8 cellular contexts compared by ENCODE assay signal in genomic region chr5:118987988-118988945, GRCh38. TPM values are rescaled to one million over a fixed set of nuclear protein-coding genes. Genes with fewer than 3 reads are reported as not detected.
DNase-seq lines count a peak whose midpoint lies in the region; ATAC-seq and TF ChIP-seq lines count a peak whose summit lies in the region.

Gene DTWD2, minus strand, starts transcription at chr5:118988547. Its CDS starts 36 bp downstream, at chr5:118988511.

- peak; percentile 72 for TF ChIP-seq CTCF in DND-41 (IDR thresholded peaks at IDR 0.05; ENCODE audit: borderline replicate concordance, extremely low read depth, low read length, poor library complexity, severe bottlenecking)
- TF ChIP-seq CTCF in PC-3 (conservative IDR thresholded peaks at IDR 0.05; ENCODE audit: low read depth, low read length): peak; percentile 79

- POLR2A ChIA-PET in PC-3 (lab: Charles Lee; ENCODE audit: unreplicated experiment): interaction anchor here (0.6 to 0.7 kb wide), 2 partner anchors 269 to 452 kb away, joined by 4 read pairs; no protein-coding TSS in a partner anchor

- ATAC-seq in DND-41 (ENCODE audit: insufficient read depth, low read depth): peak; percentile 92
- peak; percentile 97 for ATAC-seq in GM21723 (IDR thresholded peaks at IDR 0.05; ENCODE audit: unreplicated experiment)
- ATAC-seq in PC-3: peak; percentile 96
- peak; percentile 92 to 94 for ATAC-seq in activated T-cell treated with anti-CD3 and anti-CD28 coated beads, Interleukin-2, amount 50 U/mL, for 4 hours
- ATAC-seq in esophagus mucosa: peak; percentile 99

- CTCF ChIA-PET in PC-3 (lab: Charles Lee): interaction anchor here (0.6 to 0.9 kb wide), 6 partner anchors 48 to 425 kb away, joined by 3 to 5 read pairs (median 3); partner anchors contain the start of gene DMXL1

- intact Hi-C loops in PC-3 (cut with micrococcal nuclease): loop anchor here (1.0 to 10.0 kb wide), 7 partner anchors 30 to 424 kb away; no protein-coding TSS in a partner anchor

- H3K27me3 Mint-ChIP-seq in activated T-cell treated with anti-CD3 and anti-CD28 coated beads, Interleukin-2, amount 50 U/mL, for 4 hours (ENCODE audit: low read depth): no peaks in the 10 kb centered on the region

- H3K9me2 ChIP-seq in PC-3 (replicated peaks; ENCODE audit: low read length): no peaks in the 10 kb centered on the region

- H3K4me3 Mint-ChIP-seq in activated T-cell treated with anti-CD3 and anti-CD28 coated beads, Interleukin-2, amount 50 U/mL, for 4 hours: peak within 1 kb of the TSS; percentile 79

- in situ Hi-C loops in KBM-7 (cut with MboI; ENCODE audit: low pct_unique_long_range_greater_than_20kb, low sequenced_read_pairs): no loop called here

- H3K4me1 ChIP-seq in DND-41 (ENCODE audit: insufficient read depth, low read length) (peaks cover 32% of the 10 kb centered on the region), PC-3 (ENCODE audit: insufficient read depth, low read length) (peaks cover 24% of the 10 kb centered on the region), muscle layer of duodenum (ENCODE audit: control insufficient read depth in 1 of 2, insufficient read depth in 2 of 2, low read length in 2 of 2) (peaks cover 0 to 7% of the 10 kb centered on the region in 2 donors)

- H2AFZ ChIP-seq in DND-41 (ENCODE audit: low read depth, low read length): peak within 1 kb of the TSS; percentile 94
- H2AFZ ChIP-seq in PC-3 (ENCODE audit: low read length): peak within 1 kb of the TSS; percentile 80

- H3F3A ChIP-seq in PC-3 (ENCODE audit: low read length, unreplicated experiment): no peaks in the 10 kb centered on the region

- H3K27me3 ChIP-seq in DND-41 (ENCODE audit: insufficient read depth, low read length, poor library complexity) (no peaks in the 10 kb centered on the region), PC-3 (ENCODE audit: low read length) (no peaks in the 10 kb centered on the region), muscle layer of duodenum (ENCODE audit: low read depth, low read length) (no peaks in the 10 kb centered on the region)

- H3K4me1 Mint-ChIP-seq in activated T-cell treated with anti-CD3 and anti-CD28 coated beads, Interleukin-2, amount 50 U/mL, for 4 hours (ENCODE audit: low read depth): peaks cover 17% of the 10 kb centered on the region

- H3K9me3 ChIP-seq in DND-41 (ENCODE audit: insufficient read depth, low read length, severe bottlenecking) (no peaks in the 10 kb centered on the region), PC-3 (ENCODE audit: low read length) (no peaks in the 10 kb centered on the region), muscle layer of duodenum (ENCODE audit: control insufficient read depth in 1 of 2, low read length in 2 of 2) (no peaks in the 10 kb centered on the region)

- H3K4me2 ChIP-seq in DND-41 (ENCODE audit: insufficient read depth, low read length): peak within 1 kb of the TSS; percentile 67
- peak within 1 kb of the TSS; percentile 90 for H3K4me2 ChIP-seq in PC-3 (ENCODE audit: low read length)

- BruUV-seq in PC-3 (replicated peaks; lab: Mats Ljungman, UMichigan): no TSS peak

- DNase-seq in DND-41: peak; percentile 92
- peak; percentile 98 for DNase-seq in KBM-7
- peak; percentile 94 for DNase-seq in PC-3
- DNase-seq in activated T-cell treated with anti-CD3 and anti-CD28 coated beads, Interleukin-2, amount 50 U/mL, for 4 hours: peak; percentile 88
- peak; percentile 82 for DNase-seq in stimulated activated CD8-positive, alpha-beta memory T cell treated with anti-CD3 and anti-CD28 coated beads, Interleukin-7, amount 100 ng/mL, for 24 hours (ENCODE audit: low read depth)

- no peaks in the 10 kb centered on the region for H3K36me3 ChIP-seq in DND-41 (ENCODE audit: insufficient read depth, low read length)
- H3K36me3 ChIP-seq in PC-3 (ENCODE audit: low read depth, low read length): no peaks in the 10 kb centered on the region
- no peaks in the 10 kb centered on the region for H3K36me3 ChIP-seq in muscle layer of duodenum (ENCODE audit: control insufficient read depth in 1 of 2, insufficient read depth in 2 of 2, low read length in 2 of 2)

- H3K79me2 ChIP-seq in DND-41 (ENCODE audit: insufficient read depth, low read length): 0 out of 2 replicates have a peak, but pooled peaks cover 4% of the 10 kb centered on the region
- peaks cover 16% of the 10 kb centered on the region; the same call in 1 of the 2 replicates for H3K79me2 ChIP-seq in PC-3 (ENCODE audit: low read length)

- H3K4me3 ChIP-seq in DND-41 (ENCODE audit: low read depth in 1 of 2, low read length in 2 of 2) (peak within 1 kb of the TSS; percentile 41 to 59), PC-3 (ENCODE audit: low read length) (peak within 1 kb of the TSS; percentile 82), muscle layer of duodenum (ENCODE audit: low read depth in 1 of 2, low read length in 2 of 2) (peak within 1 kb of the TSS; percentile 85 to 88)

- H4K20me1 ChIP-seq in DND-41 (ENCODE audit: insufficient read depth, low read length) (no peaks in the 10 kb centered on the region), PC-3 (ENCODE audit: low read length) (no peaks in the 10 kb centered on the region)

- H3K9me3 Mint-ChIP-seq in activated T-cell treated with anti-CD3 and anti-CD28 coated beads, Interleukin-2, amount 50 U/mL, for 4 hours: no peaks in the 10 kb centered on the region

- H3K27ac ChIP-seq in DND-41 (ENCODE audit: low read length): peak within 1 kb of the TSS; percentile 80
- H3K27ac ChIP-seq in PC-3 (ENCODE audit: low read length): peak within 1 kb of the TSS; percentile 73
- peak within 1 kb of the TSS; percentile 82 for H3K27ac ChIP-seq in muscle layer of duodenum (ENCODE audit: low read length)

- H3K36me3 Mint-ChIP-seq in activated T-cell treated with anti-CD3 and anti-CD28 coated beads, Interleukin-2, amount 50 U/mL, for 4 hours (ENCODE audit: insufficient read depth): no peaks in the 10 kb centered on the region

- H3K9ac ChIP-seq in DND-41 (ENCODE audit: low read depth, low read length): peak within 1 kb of the TSS; percentile 73
- peak within 1 kb of the TSS; percentile 90 for H3K9ac ChIP-seq in PC-3 (ENCODE audit: low read length)

RNA-seq across cellular contexts. Expression of gene DTWD2, which starts in this region (rescaled TPM):
- total RNA-seq in PC-3 (2014; rRNA removed) (16.5 and 24.4 TPM in 2 replicates), esophagus mucosa (7.9 TPM)
- total RNA-seq in activated T-cell treated with anti-CD3 and anti-CD28 coated beads, Interleukin-2, amount 50 U/mL, for 4 hours: 1 to 10 TPM; 3.5 to 4.3 (median 3.7) TPM

Comparison
In these comparisons a context has a peak if more than half of its experiments do, and no peak if none do; other contexts are left out.
1. Peak in every context shown above with its lines: DNase-seq, ATAC-seq, H3K4me3 ChIP-seq and H3K27ac ChIP-seq.